Comparison of ENCODE assay signal across 32 cellular contexts in the genomic region with DNA sequence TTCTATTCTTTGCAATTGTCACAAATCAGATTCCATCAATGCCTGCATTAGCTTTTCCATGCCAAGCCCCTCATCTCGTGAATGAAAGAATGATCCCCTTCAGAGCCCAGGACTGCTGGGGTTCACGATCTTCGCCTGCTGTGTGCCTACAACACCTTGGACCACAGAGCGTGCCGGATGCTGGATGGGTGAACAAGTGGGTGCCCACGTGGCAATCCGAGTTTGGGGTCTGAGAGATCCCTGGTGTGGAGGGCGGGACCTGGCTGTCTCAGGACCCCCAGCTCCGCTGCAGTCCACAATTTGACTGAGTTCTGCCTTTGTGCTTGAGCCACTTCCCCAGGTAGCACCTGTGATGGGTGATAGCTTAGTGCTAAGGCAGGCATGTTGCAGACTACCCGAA.
"Had no signal": no experiment of that assay in that cellular context is flagged by ENCODE, and none has a peak within 500 bp of the region (broad histone marks: within the 10 kb centered on the region; RNA-seq: fewer than 3 reads in every experiment).

No MANE protein-coding gene starts in this region.

- H3K9me3 ChIP-seq: MG63 had no signal

- DNase-seq: Karpas-422, Kasumi-1, MG63, MM.1S, MV-4-11, NCI-H1048, NCI-H1092, NCI-H1092 treated with DMSO at 0.1 percent for 48 hours, NCI-H1105, NCI-H1105 treated with DMSO at 0.1 percent for 48 hours, NCI-H1417, NCI-H1417 treated with DMSO at 0.1 percent for 48 hours, NCI-H1436, NCI-H1436 treated with DMSO at 0.1 percent for 48 hours, NCI-H146, NCI-H1694, NCI-H1694 treated with DMSO at 0.1 percent for 48 hours, NCI-H187, NCI-H187 treated with DMSO at 0.1 percent for 48 hours, NCI-H1930, NCI-H2029, NCI-H2029 treated with DMSO at 0.1 percent for 48 hours, NCI-H2081, NCI-H2081 treated with DMSO at 0.1 percent for 48 hours, NCI-H2107, NCI-H2171, NCI-H2171 treated with DMSO at 0.1 percent for 48 hours, NCI-H2227 treated with DMSO at 0.1 percent for 48 hours, NCI-H226, NCI-H345, NCI-H446, NCI-H446 treated with DMSO at 0.1 percent for 48 hours had no signal

- H3K4me3 ChIP-seq: MG63 had no signal

- H3K27me3 ChIP-seq: MG63 had no signal

- H3K36me3 ChIP-seq: MG63 had no signal
